8 cellular contexts compared by ENCODE assay signal in the genomic region with DNA sequence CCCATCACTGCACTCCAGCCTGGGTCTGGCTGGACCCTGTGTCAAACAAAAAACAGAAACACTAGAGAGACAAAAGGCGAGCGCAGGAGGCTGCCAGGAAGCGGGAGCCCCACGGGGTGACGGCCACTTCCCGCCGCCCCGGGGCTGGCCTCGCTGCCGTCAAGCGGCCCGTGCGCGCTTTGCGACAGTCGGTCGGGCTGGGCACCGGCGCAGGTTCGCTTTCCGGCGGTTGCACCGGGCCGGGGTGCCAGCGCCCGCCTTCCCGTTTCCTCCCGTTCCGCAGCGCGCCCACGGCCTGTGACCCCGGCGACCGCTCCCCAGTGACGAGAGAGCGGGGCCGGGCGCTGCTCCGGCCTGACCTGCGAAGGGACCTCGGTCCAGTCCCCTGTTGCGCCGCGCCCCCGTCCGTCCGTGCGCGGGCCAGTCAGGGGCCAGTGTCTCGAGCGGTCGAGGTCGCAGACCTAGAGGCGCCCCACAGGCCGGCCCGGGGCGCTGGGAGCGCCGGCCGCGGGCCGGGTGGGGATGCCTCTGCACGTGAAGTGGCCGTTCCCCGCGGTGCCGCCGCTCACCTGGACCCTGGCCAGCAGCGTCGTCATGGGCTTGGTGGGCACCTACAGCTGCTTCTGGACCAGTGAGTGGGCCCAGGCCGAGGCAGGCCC. TPM values are rescaled to one million over a fixed set of nuclear protein-coding genes. Genes with fewer than 3 reads are reported as not detected.
DNase-seq lines count a peak whose midpoint lies in the region; ATAC-seq and TF ChIP-seq lines count a peak whose summit lies in the region.

TSS of gene TAFAZZIN (plus strand) at position 218 of the 659 bp plus-strand sequence. CDS start at position 523, 305 bp downstream.

- POLR2A ChIA-PET in Panc1 (lab: Charles Lee), result interaction anchor here (0.6 kb wide), 2 partner anchors 117 to 441 kb away, joined by 4 to 7 read pairs; no protein-coding TSS in a partner anchor

- H3K27ac Mint-ChIP-seq in naive B cell, result peak within 1 kb of the TSS; percentile 73 to 96 (median 92)

- H3K9ac ChIP-seq in stomach smooth muscle (ENCODE audit: low read length in 2 of 2), result peak within 1 kb of the TSS; percentile 62 to 71

- H3K27me3 Mint-ChIP-seq in naive B cell, result no peaks in the 10 kb centered on the region

- BruUV-seq in Panc1 (replicated peaks; lab: Mats Ljungman, UMichigan), result no TSS peak

- H3K4me1 Mint-ChIP-seq in naive B cell, result peaks cover 20 to 26% (median 24%) of the 10 kb centered on the region in 3 donors

- H3K4me1 ChIP-seq in Panc1 (ENCODE audit: control insufficient read depth, insufficient read depth, low read length) (peaks cover 27% of the 10 kb centered on the region), stomach smooth muscle (ENCODE audit: control insufficient read depth, insufficient read depth, low read length) (peaks cover 9% of the 10 kb centered on the region)

- H3K36me3 ChIP-seq in Panc1 (ENCODE audit: control insufficient read depth, insufficient read depth, low read length), result no peaks in the 10 kb centered on the region
- H3K36me3 ChIP-seq in stomach smooth muscle (ENCODE audit: control insufficient read depth in 2 of 2, insufficient read depth in 2 of 2, low read length in 2 of 2), result peaks cover 0 to 3% of the 10 kb centered on the region in 2 donors

- H3K4me3 ChIP-seq in HL-60 (replicated peaks; ENCODE audit: insufficient read depth, low read length) (peak within 1 kb of the TSS; percentile 62), Panc1 (ENCODE audit: low read depth in 2 of 2, low read length in 2 of 2) (peak within 1 kb of the TSS; percentile 79 to 80), stomach smooth muscle (ENCODE audit: low read length in 2 of 2) (peak within 1 kb of the TSS; percentile 59 to 76)

- CTCF ChIA-PET in Panc1 (lab: Charles Lee), result interaction anchor here (0.7 to 1.0 kb wide), 2 partner anchors 49 to 115 kb away, joined by 3 to 4 read pairs; no protein-coding TSS in a partner anchor

- intact Hi-C loops in Panc1 (cut with micrococcal nuclease; ENCODE audit: unreplicated experiment), result no loop called here

- H3K27ac ChIP-seq in HL-60 (replicated peaks), result peak within 1 kb of the TSS; percentile 93
- peak within 1 kb of the TSS; percentile 95 for H3K27ac ChIP-seq in Panc1 (ENCODE audit: low read length)
- peak within 1 kb of the TSS; percentile 69 for H3K27ac ChIP-seq in stomach smooth muscle (ENCODE audit: low read length)

- no peaks in the 10 kb centered on the region for H3K36me3 Mint-ChIP-seq in naive B cell

- H3K9me3 Mint-ChIP-seq in naive B cell, result peaks cover 0 to 2% (median 0%) of the 10 kb centered on the region in 7 donors

- DNase-seq in AG08396 (ENCODE audit: low spot score) (peak; percentile 86), HL-60 (ENCODE audit: low read depth in 1 of 2, low spot score in 1 of 2) (peak; percentile 31 to 67), Panc1 (ENCODE audit: low read depth, low spot score) (no peak), fibroblast of gingiva (ENCODE audit: low read depth) (peak; percentile 61), naive B cell (peak; percentile 69)
- DNase-seq in activated T-helper 1 cell treated with anti-CD3 and anti-CD28 coated beads, Interleukin-2, amount 50 U/mL, for 16 hours (ENCODE audit: low read depth in 1 of 2, low spot score in 1 of 2), result peak; percentile 37 to 59

- H3K9me3 ChIP-seq in Panc1 (ENCODE audit: control insufficient read depth, insufficient read depth, low read depth, low read length) (no peaks in the 10 kb centered on the region), stomach smooth muscle (ENCODE audit: control insufficient read depth in 2 of 2, low read length in 2 of 2) (no peaks in the 10 kb centered on the region)

- ATAC-seq in GM18907 (IDR thresholded peaks at IDR 0.05; ENCODE audit: unreplicated experiment), result peak; percentile 48
- ATAC-seq in Panc1, result peak; percentile 62
- ATAC-seq in naive B cell (ENCODE audit: low read depth in 2 of 2), result peak; percentile 53 to 64

- H3K4me3 Mint-ChIP-seq in naive B cell, result peak within 1 kb of the TSS; percentile 88 to 98 (median 93)

- no peak for TF ChIP-seq CTCF in HL-60 (IDR thresholded peaks at IDR 0.05; ENCODE audit: insufficient read depth, low read length)
- TF ChIP-seq CTCF in Panc1 (IDR thresholded peaks at IDR 0.05), result no peak

- H3K27me3 ChIP-seq in HL-60 (ENCODE audit: insufficient read depth, poor library complexity, severe bottlenecking) (no peaks in the 10 kb centered on the region), Panc1 (ENCODE audit: control insufficient read depth, insufficient read depth, low read length) (no peaks in the 10 kb centered on the region), stomach smooth muscle (ENCODE audit: control insufficient read depth in 1 of 2, insufficient read depth in 2 of 2, low read length in 2 of 2) (peaks cover 0 to 3% of the 10 kb centered on the region in 2 donors)

- in situ Hi-C loops in Panc1 (cut with HindIII; ENCODE audit: low pct_unique_long_range_greater_than_20kb, low sequenced_read_pairs), result no loop called here

RNA-seq across cellular contexts. Expression of gene TAFAZZIN, which starts in this region (rescaled TPM):
- 113 TPM for total RNA-seq in Panc1 (2021; ENCODE audit: unreplicated experiment)
- polyA plus RNA-seq in Panc1 (2012; ENCODE audit: insufficient read length), result 123 TPM
- 10 to 100 TPM; 31.6 to 50.2 (median 36.6) TPM for polyA plus RNA-seq in naive B cell (ENCODE audit: low read depth in 6 of 6)
